In genomic region chr17:75270218-75270965, GRCh38 we compare ENCODE assay signal across 8 cellular contexts. TPM values are rescaled to one million over a fixed set of nuclear protein-coding genes. Genes with fewer than 3 reads are reported as not detected.
DNase-seq lines count a peak whose midpoint lies in the region; ATAC-seq, FAIRE-seq and TF ChIP-seq lines count a peak whose summit lies in the region.

No MANE protein-coding gene starts in this region.

- DNase-seq in activated T-cell treated with anti-CD3 and anti-CD28 coated beads for 1 hour (ENCODE audit: low read depth): peak; percentile 32
- no peak for DNase-seq in activated T-cell treated with anti-CD3 and anti-CD28 coated beads for 4 hours
- DNase-seq in NCI-H1694 (lab: John Stamatoyannopoulos, UW): peak; percentile 13
- peak; percentile 81 for DNase-seq in UCSD-AML1 (lab: John Stamatoyannopoulos, UW; ENCODE audit: unreplicated experiment)
- DNase-seq in caudate nucleus (lab: John Stamatoyannopoulos, UW): peak in 37 of 61 donors; percentile 21 to 74 (median 57)
- no peak for DNase-seq in keratinocyte (ENCODE audit: low read depth, low spot score)
- peak; percentile 58 for DNase-seq in stimulated activated CD4-positive, alpha-beta T cell treated with anti-CD3 and anti-CD28 coated beads, Interleukin-1b, Interleukin-23, amount 100 ng/mL, for 48 hours

- peaks cover 17 to 20% of the 10 kb centered on the region in 2 experiments for H3K36me3 ChIP-seq in keratinocyte (ENCODE audit: control insufficient read depth in 2 of 2, extremely low read depth in 1 of 2, insufficient read depth in 2 of 2, low read length in 2 of 2)

- no peaks in the 10 kb centered on the region for H3K79me2 ChIP-seq in keratinocyte (ENCODE audit: control insufficient read depth, insufficient read depth, low read length)

- H3K27ac ChIP-seq in caudate nucleus (ENCODE audit: low read depth, low read length) (peak overlapping the region; percentile 89), keratinocyte (ENCODE audit: control insufficient read depth, insufficient read depth, low read length) (peak overlapping the region; percentile 41)

- no peaks in the 10 kb centered on the region for H3K27me3 ChIP-seq in keratinocyte (ENCODE audit: control insufficient read depth, extremely low read depth, insufficient read depth, low read length)

- H2AFZ ChIP-seq in keratinocyte (ENCODE audit: control insufficient read depth, low read length): peak overlapping the region; percentile 71

- peak overlapping the region; percentile 75 for H3K9ac ChIP-seq in keratinocyte (ENCODE audit: control insufficient read depth, extremely low read depth, insufficient read depth, low read length)

- peak overlapping the region; percentile 70 to 89 (median 72) for H3K4me3 ChIP-seq in keratinocyte (ENCODE audit: control insufficient read depth in 2 of 3, extremely low read depth in 1 of 3, insufficient read depth in 2 of 3, low read depth in 1 of 3, low read length in 3 of 3)

- peak overlapping the region; percentile 84 for H3K4me2 ChIP-seq in keratinocyte (ENCODE audit: control insufficient read depth, extremely low read depth, insufficient read depth, low read depth, low read length)

- TF ChIP-seq CTCF in keratinocyte (optimal IDR thresholded peaks at IDR 0.05 in 1 of 3, IDR thresholded peaks at IDR 0.05 in 1 of 3, conservative IDR thresholded peaks at IDR 0.05 in 1 of 3; ENCODE audit: extremely low read depth in 1 of 3, insufficient read depth in 2 of 3, low read length in 3 of 3): peak; percentile 37 to 48 (median 38)

- FAIRE-seq in keratinocyte (lab: Jason Lieb, UNC): no peak

- H3K9me3 ChIP-seq in keratinocyte (ENCODE audit: control insufficient read depth, low read depth, low read length): no peaks in the 10 kb centered on the region

- dilution Hi-C loops in keratinocyte (cut with MboI; ENCODE audit: extremely low pct_ligation_motif_present, low sequenced_read_pairs): no loop called here

- peaks cover 2% of the 10 kb centered on the region for H3K9me1 ChIP-seq in keratinocyte (ENCODE audit: control insufficient read depth, extremely low read depth, insufficient read depth, low read length)

- no peaks in the 10 kb centered on the region for H4K20me1 ChIP-seq in keratinocyte (ENCODE audit: control insufficient read depth, extremely low read depth, insufficient read depth, low read length)

- ATAC-seq in HG02642 (IDR thresholded peaks at IDR 0.05; ENCODE audit: poor library complexity, unreplicated experiment): peak; percentile 41

- H3K4me1 ChIP-seq in keratinocyte (ENCODE audit: control insufficient read depth, extremely low read depth, insufficient read depth, low read length): peaks cover 20% of the 10 kb centered on the region

RNA-seq across cellular contexts. Expression of gene MIF4GD, which starts 0.6 kb away (rescaled TPM):
- polyA plus RNA-seq in keratinocyte: 15.9 to 18.1 TPM (median 18.0 TPM) in 3 replicates
- 39.7 TPM for polyA plus RNA-seq in keratinocyte (2011; ENCODE audit: low read depth)
- polyA plus RNA-seq in keratinocyte (2011; cell fraction: cytosol; rRNA removed): 16.2 and 20.4 TPM in 2 replicates
- 7.3 and 11.0 TPM in 2 replicates for polyA plus RNA-seq in keratinocyte (2011; cell fraction: nucleus; rRNA removed)
- polyA plus RNA-seq in keratinocyte (2012; ENCODE audit: low replicate concordance): 13.9 and 30.4 TPM in 2 replicates
- polyA minus RNA-seq in keratinocyte: 14.7 to 20.3 TPM (median 16.5 TPM) in 3 replicates
- polyA minus RNA-seq in keratinocyte (2011; cell fraction: cytosol; rRNA and poly(A)+ RNA removed): 11.3 TPM
- polyA minus RNA-seq in keratinocyte (2011; cell fraction: nucleus; rRNA and poly(A)+ RNA removed): 3.6 and 3.7 TPM in 2 replicates

RNA-seq across cellular contexts. Expression of gene MRPS7, which starts 8.7 kb away (rescaled TPM):
- polyA plus RNA-seq in keratinocyte: 62.8 to 79.0 TPM (median 71.5 TPM) in 3 replicates
- 29.4 TPM for polyA plus RNA-seq in keratinocyte (2011; ENCODE audit: low read depth)
- polyA plus RNA-seq in keratinocyte (2011; cell fraction: cytosol; rRNA removed): 62.7 and 69.3 TPM in 2 replicates
- polyA plus RNA-seq in keratinocyte (2011; cell fraction: nucleus; rRNA removed): 42.5 and 43.2 TPM in 2 replicates
- 42.6 and 61.5 TPM in 2 replicates for polyA plus RNA-seq in keratinocyte (2012; ENCODE audit: low replicate concordance)
- polyA minus RNA-seq in keratinocyte: 33.0 to 46.9 TPM (median 39.6 TPM) in 3 replicates
- 31.5 TPM for polyA minus RNA-seq in keratinocyte (2011; cell fraction: cytosol; rRNA and poly(A)+ RNA removed)
- polyA minus RNA-seq in keratinocyte (2011; cell fraction: nucleus; rRNA and poly(A)+ RNA removed): 9.9 and 12.6 TPM in 2 replicates

RNA-seq across cellular contexts. Expression of gene GGA3, which starts 9.0 kb away (rescaled TPM):
- polyA plus RNA-seq in keratinocyte: 22.3 to 25.2 TPM (median 22.7 TPM) in 3 replicates
- polyA plus RNA-seq in keratinocyte (2011; ENCODE audit: low read depth): 29.9 TPM
- 11.7 and 13.3 TPM in 2 replicates for polyA plus RNA-seq in keratinocyte (2011; cell fraction: cytosol; rRNA removed)
- polyA plus RNA-seq in keratinocyte (2011; cell fraction: nucleus; rRNA removed): 72.2 and 73.0 TPM in 2 replicates
- 18.8 and 21.2 TPM in 2 replicates for polyA plus RNA-seq in keratinocyte (2012; ENCODE audit: low replicate concordance)
- 26.4 to 47.8 TPM (median 31.0 TPM) in 3 replicates for polyA minus RNA-seq in keratinocyte
- polyA minus RNA-seq in keratinocyte (2011; cell fraction: cytosol; rRNA and poly(A)+ RNA removed): 19.8 TPM
- polyA minus RNA-seq in keratinocyte (2011; cell fraction: nucleus; rRNA and poly(A)+ RNA removed): 23.3 and 29.6 TPM in 2 replicates

RNA-seq across cellular contexts. Expression of gene SLC25A19, which starts 18.8 kb away (rescaled TPM):
- polyA plus RNA-seq in keratinocyte: 7.0 to 8.7 TPM (median 8.3 TPM) in 3 replicates
- 2.7 TPM for polyA plus RNA-seq in keratinocyte (2011; ENCODE audit: low read depth)
- 5.8 and 7.5 TPM in 2 replicates for polyA plus RNA-seq in keratinocyte (2011; cell fraction: cytosol; rRNA removed)
- 7.1 and 7.6 TPM in 2 replicates for polyA plus RNA-seq in keratinocyte (2011; cell fraction: nucleus; rRNA removed)
- polyA plus RNA-seq in keratinocyte (2012; ENCODE audit: low replicate concordance): 9.6 and 10.2 TPM in 2 replicates
- 7.6 to 10.1 TPM (median 10.0 TPM) in 3 replicates for polyA minus RNA-seq in keratinocyte
- polyA minus RNA-seq in keratinocyte (2011; cell fraction: cytosol; rRNA and poly(A)+ RNA removed): 4.2 TPM
- polyA minus RNA-seq in keratinocyte (2011; cell fraction: nucleus; rRNA and poly(A)+ RNA removed): 3.3 and 4.9 TPM in 2 replicates

Comparison
In these comparisons a context has a peak if more than half of its experiments do, and no peak if none do; other contexts are left out.
1. DNase-seq: peak in activated T-cell treated with anti-CD3 and anti-CD28 coated beads for 1 hour (single experiment), NCI-H1694 (single experiment), UCSD-AML1 (single experiment), caudate nucleus (37 of 61) and stimulated activated CD4-positive, alpha-beta T cell treated with anti-CD3 and anti-CD28 coated beads, Interleukin-1b, Interleukin-23, amount 100 ng/mL, for 48 hours (single experiment); none in activated T-cell treated with anti-CD3 and anti-CD28 coated beads for 4 hours (single experiment) and keratinocyte (single experiment).